In the genomic region with DNA sequence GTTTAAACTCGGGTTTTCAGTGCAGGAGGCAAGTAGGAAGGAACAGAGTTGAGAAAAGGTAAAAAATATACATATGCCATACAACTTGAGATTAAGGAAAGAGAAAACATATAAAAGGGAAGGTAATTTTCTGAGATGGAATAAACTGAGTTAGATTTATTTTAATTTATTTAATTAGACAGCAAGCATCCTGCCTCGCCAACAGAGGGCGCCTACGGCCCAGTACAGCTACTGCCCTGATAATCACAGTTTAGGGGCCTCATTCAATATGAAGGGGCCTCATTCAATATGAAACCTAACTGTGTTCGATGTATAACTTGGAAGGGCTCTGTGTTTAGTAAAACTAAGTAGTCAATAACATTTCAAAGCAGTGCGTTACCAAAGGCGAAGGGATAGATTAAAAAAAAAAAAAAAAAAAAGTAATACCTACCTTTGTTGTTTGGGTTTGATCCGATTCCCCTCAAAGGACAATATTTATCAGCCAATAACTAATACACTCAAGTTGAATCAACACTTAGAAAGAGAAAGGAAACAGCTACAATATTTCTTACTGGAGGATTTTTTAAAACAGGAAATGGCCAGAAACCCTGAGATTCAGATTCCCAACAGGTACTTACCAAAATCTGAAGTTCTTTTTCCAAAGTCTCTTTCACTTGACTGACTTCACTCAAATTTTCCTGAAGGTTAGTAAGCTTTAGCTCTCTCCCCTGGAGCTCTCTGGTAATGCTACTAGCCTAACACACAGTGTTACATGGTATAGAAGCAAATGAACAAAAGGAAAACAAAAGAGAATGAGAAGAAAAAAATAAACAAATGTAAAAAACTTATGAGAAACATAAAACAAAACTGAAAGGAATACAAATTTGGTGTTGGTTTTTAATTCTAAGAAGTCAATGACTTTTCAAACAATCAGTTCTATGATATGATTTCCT, we compare ENCODE assay signal across 8 cellular contexts.
DNase-seq lines count a peak whose midpoint lies in the region; ATAC-seq lines count a peak whose summit lies in the region.

No MANE protein-coding gene starts in this region.

- DNase-seq in activated gamma-delta T cell treated with Interleukin-2 at 50 U/mL for 16 hours (peak; percentile 31), activated gamma-delta T cell (lab: John Stamatoyannopoulos, UW) (no peak), NOMO-1 treated with DMSO at 0.1 percent for 48 hours (lab: John Stamatoyannopoulos, UW; ENCODE audit: unreplicated experiment) (peak; percentile 37), activated T-cell treated with anti-CD3 and anti-CD28 coated beads for 48 hours (ENCODE audit: low read depth) (peak; percentile 28), glomerular visceral epithelial cell (ENCODE audit: extremely low spot score) (peak; percentile 44)
- DNase-seq in stimulated activated CD4-positive, alpha-beta T cell treated with anti-CD3 and anti-CD28 coated beads, Interleukin-2, amount 100 ng/mL, for 24 hours: peak; percentile 52 to 62

- no peak for ATAC-seq in GM21390 (IDR thresholded peaks at IDR 0.05; ENCODE audit: unreplicated experiment)
- ATAC-seq in GM21447 (IDR thresholded peaks at IDR 0.05; ENCODE audit: unreplicated experiment): no peak
